25 cellular contexts compared by ENCODE assay signal in the genomic region with DNA sequence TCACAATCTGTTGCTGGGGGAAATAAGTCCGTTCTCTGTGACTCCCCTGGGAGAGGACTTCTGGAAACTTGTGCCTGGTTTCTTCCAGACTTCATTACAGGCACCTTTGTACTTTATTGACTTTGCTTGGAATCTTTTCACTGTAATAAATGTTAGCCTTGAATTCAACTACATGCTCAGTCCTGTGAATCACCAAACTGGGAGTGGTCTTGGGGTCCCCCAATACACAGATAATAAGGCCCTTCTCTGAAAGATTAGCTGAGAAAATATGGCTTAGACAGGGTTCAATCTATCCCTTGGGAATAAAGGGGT.
"Had no signal": no experiment of that assay in that cellular context is flagged by ENCODE, and none has a peak within 500 bp of the region (broad histone marks: within the 10 kb centered on the region; RNA-seq: fewer than 3 reads in every experiment).

No MANE protein-coding gene starts in this region.

- H3K4me3 ChIP-seq: cardiac muscle cell, Peyer's patch had no signal

- H3K27ac ChIP-seq: brain microvascular endothelial cell, cardiac muscle cell, Peyer's patch, RWPE1 had no signal

- H3K27me3 Mint-ChIP-seq: activated B cell treated with CpG ODN at 0.5 μM for 24 hours; activated CD4-positive, alpha-beta memory T cell treated with anti-CD3 and anti-CD28 coated beads, Interleukin-2, amount 10 ng/mL, durations not matched to agents 7 days and 5 days; activated CD4-positive, alpha-beta T cell treated with anti-CD3 and anti-CD28 coated beads, Interleukin-2, amount 10 ng/mL, durations not matched to agents 7 days and 5 days; activated naive CD8-positive, alpha-beta T cell; activated T-helper 17 cell treated with anti-CD3 and anti-CD28 coated beads, Interleukin-2, amount 50 U/mL, for 72 hours; T-helper 17 cell had no signal

- H3K27ac Mint-ChIP-seq: activated B cell treated with CpG ODN at 0.5 μM for 24 hours; activated CD4-positive, alpha-beta memory T cell treated with anti-CD3 and anti-CD28 coated beads, Interleukin-2, amount 10 ng/mL, durations not matched to agents 7 days and 5 days; activated CD4-positive, alpha-beta T cell treated with anti-CD3 and anti-CD28 coated beads, Interleukin-2, amount 10 ng/mL, durations not matched to agents 7 days and 5 days; activated naive CD4-positive, alpha-beta T cell treated with anti-CD3 and anti-CD28 coated beads for 36 hours; activated naive CD8-positive, alpha-beta T cell; activated T-helper 17 cell treated with anti-CD3 and anti-CD28 coated beads, Interleukin-2, amount 50 U/mL, for 72 hours; T-helper 17 cell had no signal

- H3K4me1 ChIP-seq: Peyer's patch had no signal

- H3K9me3 ChIP-seq: Peyer's patch had no signal

- H3K36me3 Mint-ChIP-seq: activated naive CD8-positive, alpha-beta T cell had no signal

- H3K4me3 Mint-ChIP-seq: activated B cell treated with CpG ODN at 0.5 μM for 24 hours; activated CD4-positive, alpha-beta memory T cell treated with anti-CD3 and anti-CD28 coated beads, Interleukin-2, amount 10 ng/mL, durations not matched to agents 7 days and 5 days; activated CD4-positive, alpha-beta T cell treated with anti-CD3 and anti-CD28 coated beads, Interleukin-2, amount 10 ng/mL, durations not matched to agents 7 days and 5 days; activated naive CD4-positive, alpha-beta T cell treated with anti-CD3 and anti-CD28 coated beads for 36 hours; activated naive CD8-positive, alpha-beta T cell; activated T-helper 17 cell treated with anti-CD3 and anti-CD28 coated beads, Interleukin-2, amount 50 U/mL, for 72 hours; T-helper 17 cell had no signal

- DNase-seq: activated B cell treated with CpG ODN at 0.5 μM for 24 hours; activated CD4-positive, alpha-beta memory T cell treated with anti-CD3 and anti-CD28 coated beads, Interleukin-2, amount 10 ng/mL, durations not matched to agents 7 days and 5 days; activated CD4-positive, alpha-beta T cell treated with anti-CD3 and anti-CD28 coated beads, Interleukin-2, amount 10 ng/mL, durations not matched to agents 7 days and 5 days; activated gamma-delta T cell; activated naive CD4-positive, alpha-beta T cell treated with anti-CD3 and anti-CD28 coated beads for 36 hours; activated T-cell treated with anti-CD3 and anti-CD28 coated beads for 4 hours; activated T-cell treated with anti-CD3 and anti-CD28 coated beads, Interleukin-2, amount 50 U/mL, for 48 hours; amygdala; brain microvascular endothelial cell; IMR-90; KG1; MV-4-11; NCI-H1092 treated with DMSO at 0.1 percent for 48 hours; NCI-H1694 treated with DMSO at 0.1 percent for 48 hours; NCI-H2081 treated with DMSO at 0.1 percent for 48 hours; NCI-H345; NCI-H510A treated with DMSO at 0.1 percent for 48 hours; Peyer's patch; Right ventricle myocardium superior; T-helper 17 cell; T-helper 9 cell had no signal

- H3K4me1 Mint-ChIP-seq: activated B cell treated with CpG ODN at 0.5 μM for 24 hours; activated CD4-positive, alpha-beta T cell treated with anti-CD3 and anti-CD28 coated beads, Interleukin-2, amount 10 ng/mL, durations not matched to agents 7 days and 5 days; activated T-helper 17 cell treated with anti-CD3 and anti-CD28 coated beads, Interleukin-2, amount 50 U/mL, for 72 hours; T-helper 17 cell had no signal

- H3K36me3 ChIP-seq: brain microvascular endothelial cell, cardiac muscle cell, Peyer's patch had no signal

- H3K9me3 Mint-ChIP-seq: activated B cell treated with CpG ODN at 0.5 μM for 24 hours; activated CD4-positive, alpha-beta memory T cell treated with anti-CD3 and anti-CD28 coated beads, Interleukin-2, amount 10 ng/mL, durations not matched to agents 7 days and 5 days; activated CD4-positive, alpha-beta T cell treated with anti-CD3 and anti-CD28 coated beads, Interleukin-2, amount 10 ng/mL, durations not matched to agents 7 days and 5 days; activated T-helper 17 cell treated with anti-CD3 and anti-CD28 coated beads, Interleukin-2, amount 50 U/mL, for 72 hours had no signal

- H3K27me3 ChIP-seq: brain microvascular endothelial cell, cardiac muscle cell, Peyer's patch had no signal
